In genomic region chr1:214808845-214809460, GRCh38 we compare ENCODE assay signal across 10 cellular contexts.
A peak's percentile ranks its signal among the peaks of the same experiment; 100 is the strongest.
DNase-seq lines count a peak whose midpoint lies in the region; ATAC-seq and TF ChIP-seq lines count a peak whose summit lies in the region.
"Had no signal": no experiment of that assay in that cellular context is flagged by ENCODE, and none has a peak within 500 bp of the region (broad histone marks: within the 10 kb centered on the region; RNA-seq: fewer than 3 reads in every experiment).

No MANE protein-coding gene starts in this region.

- H3K4me1 ChIP-seq in breast epithelium: no peaks in the 10 kb centered on the region

- BruUV-seq in MCF 10A (replicated peaks; lab: Mats Ljungman, UMichigan): no TSS peak

- peaks cover 26% of the 10 kb centered on the region for H3K9me3 Mint-ChIP-seq in MCF 10A (ENCODE audit: unreplicated experiment)
- no peaks in the 10 kb centered on the region for H3K9me3 Mint-ChIP-seq in endothelial cell (ENCODE audit: unreplicated experiment)

- no peak overlapping the region for H3K4me3 ChIP-seq in breast epithelium

- no peaks in the 10 kb centered on the region for H3K4me1 Mint-ChIP-seq in MCF 10A (ENCODE audit: insufficient read depth, unreplicated experiment)
- no peaks in the 10 kb centered on the region for H3K4me1 Mint-ChIP-seq in endothelial cell (ENCODE audit: unreplicated experiment)

- CTCF ChIA-PET in MCF 10A (lab: Yijun Ruan, JAX): interaction anchor here (0.5 to 6.3 kb wide), 76 partner anchors 9 to 802 kb away, joined by 3 to 160 read pairs (median 4); no protein-coding TSS in a partner anchor

- H3K27ac ChIP-seq in breast epithelium: no peak overlapping the region

- POLR2A ChIA-PET in MCF 10A (lab: Yijun Ruan, JAX): interaction anchor here (0.6 to 4.6 kb wide), 13 partner anchors 53 to 758 kb away, joined by 3 to 28 read pairs (median 3); partner anchors contain the start of gene KCTD3

- no peaks in the 10 kb centered on the region for H3K27me3 Mint-ChIP-seq in MCF 10A (ENCODE audit: insufficient read depth, unreplicated experiment)
- H3K27me3 Mint-ChIP-seq in endothelial cell (ENCODE audit: unreplicated experiment): no peaks in the 10 kb centered on the region

- peaks cover 11 to 13% of the 10 kb centered on the region in 2 donors for H3K9me3 ChIP-seq in breast epithelium

- TF ChIP-seq CTCF in MCF 10A (IDR thresholded peaks at IDR 0.05; ENCODE audit: unreplicated experiment): peak; percentile 93
- TF ChIP-seq CTCF in breast epithelium (IDR thresholded peaks at IDR 0.05): no peak
- peak; percentile 18 for TF ChIP-seq CTCF in endothelial cell (IDR thresholded peaks at IDR 0.05; ENCODE audit: unreplicated experiment)

- intact Hi-C loops in MCF 10A (cut with micrococcal nuclease) (loop anchor here (1.0 kb wide), 5 partner anchors 148 to 717 kb away; no protein-coding TSS in a partner anchor), breast epithelium (cut with DNase I; ENCODE audit: low total_unique reads) (no loop called here)

- no peaks in the 10 kb centered on the region for H3K36me3 ChIP-seq in breast epithelium

- DNase-seq in MCF 10A (ENCODE audit: unreplicated experiment) (peak; percentile 84), breast epithelium (ENCODE audit: low spot score in 2 of 2) (no peak), NCI-H748 (lab: John Stamatoyannopoulos, UW; ENCODE audit: unreplicated experiment) (peak; percentile 31), endothelial cell (ENCODE audit: low spot score) (peak; percentile 3), NCI-H526 treated with DMSO at 0.1 percent for 48 hours (lab: John Stamatoyannopoulos, UW) (no peak)
- no peak for DNase-seq in activated CD4-positive, CD25-positive, alpha-beta regulatory T cell treated with anti-CD3 and anti-CD28 coated beads, Interleukin-2, amount 50 U/mL, for 72 hours
- DNase-seq in activated effector memory CD4-positive, alpha-beta T cell treated with Interleukin-2 at 50 U/mL for 16 hours: no peak
- DNase-seq: SHP77 treated with DMSO at 0.1 percent for 48 hours; stimulated activated CD4-positive, alpha-beta T cell treated with anti-CD3 and anti-CD28 coated beads, Interleukin-4, amount 100 ng/mL, for 1 hour had no signal

- H3K27ac Mint-ChIP-seq in MCF 10A (ENCODE audit: low read depth, unreplicated experiment) (no peak overlapping the region), endothelial cell (ENCODE audit: unreplicated experiment) (no peak overlapping the region)

- H3K36me3 Mint-ChIP-seq in MCF 10A (ENCODE audit: insufficient read depth, unreplicated experiment) (no peaks in the 10 kb centered on the region), endothelial cell (ENCODE audit: low read depth, unreplicated experiment) (no peaks in the 10 kb centered on the region)

- H3K4me3 Mint-ChIP-seq in MCF 10A (ENCODE audit: unreplicated experiment) (no peak overlapping the region), endothelial cell (ENCODE audit: unreplicated experiment) (no peak overlapping the region)

- ATAC-seq in HG02981 (IDR thresholded peaks at IDR 0.05; ENCODE audit: unreplicated experiment): no peak

- no peak for TF ChIP-seq POLR2A in breast epithelium (IDR thresholded peaks at IDR 0.05)

- no peaks in the 10 kb centered on the region for H3K27me3 ChIP-seq in breast epithelium

Comparison
In these comparisons a context has a peak if more than half of its experiments do, and no peak if none do; other contexts are left out.
1. DNase-seq: peak in MCF 10A (single experiment), NCI-H748 (single experiment) and endothelial cell (single experiment); none in breast epithelium (0 of 2), activated CD4-positive, CD25-positive, alpha-beta regulatory T cell treated with anti-CD3 and anti-CD28 coated beads, Interleukin-2, amount 50 U/mL, for 72 hours (single experiment), activated effector memory CD4-positive, alpha-beta T cell treated with Interleukin-2 at 50 U/mL for 16 hours (single experiment) and NCI-H526 treated with DMSO at 0.1 percent for 48 hours (single experiment).
2. CTCF ChIP-seq: peak in MCF 10A (single experiment) and endothelial cell (single experiment); none in breast epithelium (0 of 3).